ENCODE assay signal across 8 cellular contexts in the genomic region with DNA sequence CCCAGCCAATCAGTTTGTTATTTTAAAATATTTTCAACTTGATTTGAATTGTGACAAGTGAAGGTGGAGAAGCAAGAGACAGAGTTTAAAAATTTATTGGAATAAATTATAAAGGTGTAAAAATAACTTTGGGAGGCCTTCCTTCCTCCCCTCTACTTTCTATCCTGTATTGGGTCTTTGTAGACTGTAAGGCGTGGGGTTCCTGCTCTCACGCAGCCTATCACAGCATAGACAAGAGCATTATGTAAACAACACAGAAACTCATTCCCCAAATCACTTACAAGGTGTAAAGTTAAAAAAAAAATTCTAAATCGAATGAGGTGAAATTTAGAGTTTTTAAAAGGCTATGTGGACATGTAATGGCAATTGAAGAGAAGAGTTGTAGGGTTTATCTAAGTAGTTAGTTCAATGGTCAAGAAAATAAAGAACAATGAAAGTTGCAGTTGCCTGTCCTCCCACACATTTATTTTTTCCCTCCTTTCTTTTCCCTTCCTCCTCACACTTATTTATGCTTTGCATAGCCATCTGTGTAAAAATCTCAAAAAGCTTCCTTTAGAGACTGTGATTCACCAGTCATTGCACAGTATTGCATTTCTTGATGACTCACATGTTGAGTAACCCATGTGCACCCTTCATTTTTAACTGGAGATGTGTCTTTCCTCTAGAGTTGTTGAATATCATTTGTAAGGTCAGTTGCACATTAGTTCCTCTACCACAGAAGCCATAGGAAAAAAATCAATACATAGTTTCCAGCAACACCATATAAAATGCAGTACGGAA.
A peak's percentile ranks its signal among the peaks of the same experiment; 100 is the strongest.
DNase-seq lines count a peak whose midpoint lies in the region; ATAC-seq, FAIRE-seq and TF ChIP-seq lines count a peak whose summit lies in the region.

No MANE protein-coding gene starts in this region.

- H3K4me1 ChIP-seq in mucosa of stomach (ENCODE audit: control insufficient read depth, insufficient read depth, low read length) = no peaks in the 10 kb centered on the region
- no peaks in the 10 kb centered on the region for H3K4me1 ChIP-seq in CD8-positive, alpha-beta T cell (ENCODE audit: insufficient read depth, low read length)

- peaks cover 6% of the 10 kb centered on the region for H3K4me1 Mint-ChIP-seq in CD8-positive, alpha-beta T cell (ENCODE audit: low read depth)
- H3K4me1 Mint-ChIP-seq in immature natural killer cell = peaks cover 35 to 37% of the 10 kb centered on the region in 2 donors

- peaks cover 17% of the 10 kb centered on the region for H3K36me3 Mint-ChIP-seq in CD8-positive, alpha-beta T cell
- peaks cover 6 to 20% (median 18%) of the 10 kb centered on the region in 3 donors for H3K36me3 Mint-ChIP-seq in immature natural killer cell

- H3K27ac ChIP-seq in CD8-positive, alpha-beta T cell (ENCODE audit: low read depth, low read length) = no peak overlapping the region

- POLR2A ChIA-PET in CD8-positive, alpha-beta T cell (lab: Charles Lee) = no interaction called here

- CTCF ChIA-PET in CD8-positive, alpha-beta T cell (lab: Charles Lee) = no interaction called here

- TF ChIP-seq CTCF in D721Med (IDR thresholded peaks at IDR 0.05; ENCODE audit: insufficient read depth, missing control alignments) = no peak
- TF ChIP-seq CTCF in CD8-positive, alpha-beta T cell (IDR thresholded peaks at IDR 0.05) = no peak

- ATAC-seq in CD8-positive, alpha-beta T cell = no peak

- no peaks in the 10 kb centered on the region for H3K27me3 Mint-ChIP-seq in CD8-positive, alpha-beta T cell (ENCODE audit: low read depth)
- H3K27me3 Mint-ChIP-seq in immature natural killer cell (ENCODE audit: low read depth in 3 of 3) = peaks cover 0 to 1% (median 0%) of the 10 kb centered on the region in 3 donors

- no peaks in the 10 kb centered on the region for H3K9me3 Mint-ChIP-seq in CD8-positive, alpha-beta T cell
- H3K9me3 Mint-ChIP-seq in immature natural killer cell = peaks cover 0 to 1% (median 0%) of the 10 kb centered on the region in 6 donors

- DNase-seq in D721Med (ENCODE audit: insufficient read length, low spot score) (no peak), LHCN-M2 (ENCODE audit: low read depth) (peak; percentile 97), amniotic epithelial cell (ENCODE audit: low read depth) (peak; percentile 97), DMS153 treated with DMSO at 0.1 percent for 48 hours (lab: John Stamatoyannopoulos, UW; ENCODE audit: unreplicated experiment) (no peak), immature natural killer cell (no peak), putamen (ENCODE audit: low spot score) (no peak)
- DNase-seq in CD8-positive, alpha-beta T cell = no peak

- peak; percentile 89 for FAIRE-seq in D721Med (lab: Jason Lieb, UNC)

- H3K9ac ChIP-seq in mucosa of stomach (ENCODE audit: low read length) = no peak overlapping the region

- H3K4me3 ChIP-seq in mucosa of stomach (ENCODE audit: low read length) = peak overlapping the region; percentile 4
- no peak overlapping the region for H3K4me3 ChIP-seq in CD8-positive, alpha-beta T cell (ENCODE audit: low read depth, low read length)

- intact Hi-C loops in CD8-positive, alpha-beta T cell (cut with DNase I, micrococcal nuclease) = loop anchor here (5.0 to 10.0 kb wide), 2 partner anchors 361 to 364 kb away; no protein-coding TSS in a partner anchor

- no peaks in the 10 kb centered on the region for H3K9me3 ChIP-seq in mucosa of stomach (ENCODE audit: control insufficient read depth, low read length)
- H3K9me3 ChIP-seq in CD8-positive, alpha-beta T cell (ENCODE audit: low read length) = no peaks in the 10 kb centered on the region

- no peaks in the 10 kb centered on the region for H3K27me3 ChIP-seq in mucosa of stomach (ENCODE audit: control insufficient read depth, insufficient read depth, low read length)
- no peaks in the 10 kb centered on the region for H3K27me3 ChIP-seq in CD8-positive, alpha-beta T cell (ENCODE audit: insufficient read depth, low read length)

- H3K27ac Mint-ChIP-seq in CD8-positive, alpha-beta T cell = no peak overlapping the region
- peak overlapping the region in 1 of 6 donors; percentile 46 for H3K27ac Mint-ChIP-seq in immature natural killer cell

- H3K4me3 Mint-ChIP-seq in CD8-positive, alpha-beta T cell = no peak overlapping the region
- H3K4me3 Mint-ChIP-seq in immature natural killer cell = no peak overlapping the region

- H3K36me3 ChIP-seq in mucosa of stomach (ENCODE audit: control insufficient read depth, insufficient read depth, low read length) = no peaks in the 10 kb centered on the region
- H3K36me3 ChIP-seq in CD8-positive, alpha-beta T cell (ENCODE audit: insufficient read depth, low read length) = no peaks in the 10 kb centered on the region

Comparison
In these comparisons a context has a peak if more than half of its experiments do, and no peak if none do; other contexts are left out.
1. DNase-seq: peak in LHCN-M2 (single experiment) and amniotic epithelial cell (single experiment); none in D721Med (single experiment), CD8-positive, alpha-beta T cell (0 of 7), DMS153 treated with DMSO at 0.1 percent for 48 hours (single experiment), immature natural killer cell (0 of 3) and putamen (single experiment).